ENCODE assay signal across 8 cellular contexts in genomic region chr6:21595951-21596378, GRCh38. TPM values are rescaled to one million over a fixed set of nuclear protein-coding genes. Genes with fewer than 3 reads are reported as not detected.
A peak's percentile ranks its signal among the peaks of the same experiment; 100 is the strongest.
DNase-seq lines count a peak whose midpoint lies in the region; ATAC-seq and TF ChIP-seq lines count a peak whose summit lies in the region.

No MANE protein-coding gene starts in this region.

- no peaks in the 10 kb centered on the region for H4K20me1 ChIP-seq in mammary epithelial cell (ENCODE audit: insufficient read depth, low read length)

- no peaks in the 10 kb centered on the region for H3K9me3 Mint-ChIP-seq in IgD-negative memory B cell

- H3K36me3 ChIP-seq in mammary epithelial cell (ENCODE audit: insufficient read depth, low read length) (no peaks in the 10 kb centered on the region), mucosa of rectum (ENCODE audit: control insufficient read depth in 2 of 2, insufficient read depth in 2 of 2, low read length in 2 of 2) (no peaks in the 10 kb centered on the region)

- H3K27ac Mint-ChIP-seq in IgD-negative memory B cell: peak overlapping the region; percentile 90 to 98 (median 91)

- no peak for TF ChIP-seq CTCF in mammary epithelial cell (conservative IDR thresholded peaks at IDR 0.05 in 1 of 2, IDR thresholded peaks at IDR 0.05 in 1 of 2; ENCODE audit: extremely low read depth in 1 of 2, insufficient read depth in 1 of 2, low read depth in 1 of 2, low read length in 2 of 2)

- H3K9me3 ChIP-seq in mammary epithelial cell (replicated peaks; ENCODE audit: insufficient read depth, low read length): no peaks in the 10 kb centered on the region
- H3K9me3 ChIP-seq in mucosa of rectum (ENCODE audit: control insufficient read depth in 2 of 2, low read length in 2 of 2): no peaks in the 10 kb centered on the region

- peak overlapping the region; percentile 64 for H3K27ac ChIP-seq in mammary epithelial cell (ENCODE audit: insufficient read depth, low read depth, low read length)
- H3K27ac ChIP-seq in mucosa of rectum (ENCODE audit: low read depth in 2 of 2, low read length in 2 of 2): peak overlapping the region; percentile 85 to 90

- no peak for ATAC-seq in HG03378 (IDR thresholded peaks at IDR 0.05; ENCODE audit: unreplicated experiment)

- H3K4me1 ChIP-seq in mammary epithelial cell (ENCODE audit: insufficient read depth, low read length) (peaks cover 20% of the 10 kb centered on the region), mucosa of rectum (ENCODE audit: control insufficient read depth in 2 of 2, insufficient read depth in 2 of 2, low read length in 2 of 2) (peaks cover 11% of the 10 kb centered on the region in 2 donors)

- 4% methylated on average over 4 of the region's 28 CpGs for WGBS in mammary epithelial cell (ENCODE audit: low coverage, missing lambda C conversion rate)

- CTCF ChIA-PET in mammary epithelial cell (lab: Charles Lee; ENCODE audit: low non-redundant PET): interaction anchor here (0.5 to 1.0 kb wide), 3 partner anchors 261 to 1292 kb away, joined by 3 to 11 read pairs (median 4); no protein-coding TSS in a partner anchor

- H3K4me3 ChIP-seq in mammary epithelial cell (replicated peaks in 1 of 3; ENCODE audit: insufficient read depth in 1 of 3, low read depth in 2 of 3, low read length in 3 of 3) (peak overlapping the region; percentile 64 to 98 (median 97)), mucosa of rectum (ENCODE audit: low read length in 2 of 2) (peak overlapping the region; percentile 71 to 96)

- peaks cover 56% of the 10 kb centered on the region for H3K79me2 ChIP-seq in mammary epithelial cell (ENCODE audit: insufficient read depth, low read length)

- peaks cover 9 to 13% (median 12%) of the 10 kb centered on the region in 3 donors for H3K4me1 Mint-ChIP-seq in IgD-negative memory B cell

- H2AFZ ChIP-seq in mammary epithelial cell (ENCODE audit: low read depth, low read length): peak overlapping the region; percentile 82

- peak; percentile 44 for DNase-seq in COLO668 (lab: John Stamatoyannopoulos, UW; ENCODE audit: unreplicated experiment)
- DNase-seq in mammary epithelial cell: no peak
- no peak for DNase-seq in HuH-7 (ENCODE audit: low spot score)
- DNase-seq in NCI-H2107 (lab: John Stamatoyannopoulos, UW): no peak
- no peak for DNase-seq in NCI-H2029 (lab: John Stamatoyannopoulos, UW)

- peak overlapping the region; percentile 93 for H3K4me2 ChIP-seq in mammary epithelial cell (ENCODE audit: insufficient read depth, low read depth, low read length)

- in situ Hi-C loops in mammary epithelial cell (cut with MboI; ENCODE audit: low sequenced_read_pairs in 2 of 2): loop anchor here in 1 of 2 donors (25.0 kb wide), 1 partner anchor 934 kb away; no protein-coding TSS in a partner anchor

- dilution Hi-C loops in mammary epithelial cell (cut with HindIII; ENCODE audit: low sequenced_read_pairs): no loop called here

- H3K27me3 Mint-ChIP-seq in IgD-negative memory B cell: peaks cover 12% of the 10 kb centered on the region

- H3K36me3 Mint-ChIP-seq in IgD-negative memory B cell: peaks cover 2% of the 10 kb centered on the region

- H3K9ac ChIP-seq in mammary epithelial cell (ENCODE audit: insufficient read depth, low read length) (peak overlapping the region; percentile 87), mucosa of rectum (ENCODE audit: low read depth in 1 of 2, low read length in 2 of 2) (peak overlapping the region; percentile 72 to 91)

- no TSS peak for BruUV-seq in mammary epithelial cell (replicated peaks; lab: Mats Ljungman, UMichigan)

- H3K27me3 ChIP-seq in mammary epithelial cell (ENCODE audit: insufficient read depth, low read length) (no peaks in the 10 kb centered on the region), mucosa of rectum (ENCODE audit: control insufficient read depth in 2 of 2, insufficient read depth in 2 of 2, low read length in 2 of 2) (no peaks in the 10 kb centered on the region)

- intact Hi-C loops in mammary epithelial cell (cut with micrococcal nuclease): loop anchor here (5.0 to 10.0 kb wide), 11 partner anchors 36 to 1849 kb away; no protein-coding TSS in a partner anchor

- H3K4me3 Mint-ChIP-seq in IgD-negative memory B cell: peak overlapping the region; percentile 83 to 95 (median 94)

RNA-seq across cellular contexts. Expression of gene SOX4, which starts 2.4 kb away (rescaled TPM):
- polyA plus RNA-seq in IgD-negative memory B cell (1.2 TPM), mammary epithelial cell (6.2 TPM)
- total RNA-seq in mammary epithelial cell: 10 to 100 TPM; 22.3 to 64.8 TPM
- polyA minus RNA-seq in mammary epithelial cell: 9.2 TPM
